Comparison of ENCODE assay signal across 10 cellular contexts in genomic region chr7:34036069-34036920, GRCh38.
DNase-seq lines count a peak whose midpoint lies in the region; ATAC-seq and TF ChIP-seq lines count a peak whose summit lies in the region.
"Had no signal": no experiment of that assay in that cellular context is flagged by ENCODE, and none has a peak within 500 bp of the region (broad histone marks: within the 10 kb centered on the region; RNA-seq: fewer than 3 reads in every experiment).

No MANE protein-coding gene starts in this region.

- H3K9me3 ChIP-seq in body of pancreas (peaks cover 0 to 3% (median 0%) of the 10 kb centered on the region in 3 donors), left lung (no peaks in the 10 kb centered on the region), sigmoid colon (no peaks in the 10 kb centered on the region)

- peak overlapping the region in 3 of 4 donors; percentile 29 to 70 (median 65) for H3K27ac ChIP-seq in body of pancreas
- peak overlapping the region in 1 of 2 donors; percentile 20 for H3K27ac ChIP-seq in left lung
- H3K27ac ChIP-seq in coronary artery, result no peak overlapping the region
- no peak overlapping the region for H3K27ac ChIP-seq in sigmoid colon

- 14 to 22% methylated on average over 8 of the region's 8 CpGs for WGBS in body of pancreas, 2 donors
- 13 to 49% methylated on average over 8 of the region's 8 CpGs for WGBS in sigmoid colon, 2 donors

- intact Hi-C loops in left ventricle myocardium superior (cut with micrococcal nuclease) (no loop called here), cardiac septum (cut with DNase I) (no loop called here), body of pancreas (cut with DNase I) (no loop called here), left lung (cut with DNase I) (no loop called here), sigmoid colon (cut with DNase I) (no loop called here)

- no peak for TF ChIP-seq POLR2A in body of pancreas (IDR thresholded peaks at IDR 0.05)
- no peak for TF ChIP-seq POLR2A in sigmoid colon (IDR thresholded peaks at IDR 0.05)

- H3K36me3 ChIP-seq in body of pancreas (replicated peaks in 1 of 2; ENCODE audit: insufficient read depth in 1 of 2, low read depth in 2 of 2) (no peaks in the 10 kb centered on the region), left lung (no peaks in the 10 kb centered on the region), sigmoid colon (no peaks in the 10 kb centered on the region)

- DNase-seq in left ventricle myocardium superior (no peak), cardiac septum (ENCODE audit: low spot score) (no peak), body of pancreas (peak; percentile 74 to 85 (median 80)), left lung (no peak), ureter (ENCODE audit: low spot score) (peak; percentile 63), coronary artery (ENCODE audit: low spot score) (no peak), sigmoid colon (no peak)
- DNase-seq: activated CD4-positive, alpha-beta T cell treated with anti-CD3 and anti-CD28 coated beads, Interleukin-2, amount 10 ng/mL, durations not matched to agents 7 days and 5 days had no signal

- H3K27me3 ChIP-seq in body of pancreas (no peaks in the 10 kb centered on the region), left lung (no peaks in the 10 kb centered on the region), sigmoid colon (no peaks in the 10 kb centered on the region)

- ATAC-seq in left ventricle myocardium superior (peak; percentile 42), body of pancreas (peak; percentile 91), left lung (peak; percentile 72), GM19467 (IDR thresholded peaks at IDR 0.05; ENCODE audit: unreplicated experiment) (no peak)
- ATAC-seq: GM12878 had no signal

- H3K4me1 ChIP-seq in body of pancreas, result peaks cover 21% of the 10 kb centered on the region
- H3K4me1 ChIP-seq in left lung, result peaks cover 0 to 14% of the 10 kb centered on the region in 2 donors
- H3K4me1 ChIP-seq in sigmoid colon, result peaks cover 0 to 14% (median 2%) of the 10 kb centered on the region in 4 donors

- no peak for TF ChIP-seq CTCF in body of pancreas (IDR thresholded peaks at IDR 0.05)
- TF ChIP-seq CTCF in left lung (IDR thresholded peaks at IDR 0.05), result no peak
- TF ChIP-seq CTCF in coronary artery (IDR thresholded peaks at IDR 0.05), result no peak
- TF ChIP-seq CTCF in sigmoid colon (IDR thresholded peaks at IDR 0.05), result no peak

- no peak for TF ChIP-seq EP300 in sigmoid colon (IDR thresholded peaks at IDR 0.05)

- no peak overlapping the region for H3K4me3 ChIP-seq in body of pancreas
- H3K4me3 ChIP-seq in left lung, result no peak overlapping the region
- H3K4me3 ChIP-seq in coronary artery, result no peak overlapping the region
- H3K4me3 ChIP-seq in sigmoid colon, result no peak overlapping the region
- H3K4me3 ChIP-seq: GM12878 had no signal

Comparison
In these comparisons a context has a peak if more than half of its experiments do, and no peak if none do; other contexts are left out.
1. DNase-seq: peak in body of pancreas (4 of 4) and ureter (single experiment); none in left ventricle myocardium superior (single experiment), cardiac septum (single experiment), left lung (0 of 2), coronary artery (single experiment) and sigmoid colon (single experiment).
2. H3K27ac ChIP-seq: peak in body of pancreas (3 of 4); none in coronary artery (0 of 2) and sigmoid colon (0 of 4).